Comparison of ENCODE assay signal across 16 cellular contexts in genomic region chr2:24253303-24253919, GRCh38.
A peak's percentile ranks its signal among the peaks of the same experiment; 100 is the strongest.
DNase-seq lines count a peak whose midpoint lies in the region; ATAC-seq and FAIRE-seq lines count a peak whose summit lies in the region.
"Had no signal": no experiment of that assay in that cellular context is flagged by ENCODE, and none has a peak within 500 bp of the region (broad histone marks: within the 10 kb centered on the region; RNA-seq: fewer than 3 reads in every experiment).

No MANE protein-coding gene starts in this region.

- peak; percentile 18 for DNase-seq in GM03348 (ENCODE audit: low spot score)
- no peak for DNase-seq in RCC 7860 (ENCODE audit: low spot score)
- DNase-seq in pons (ENCODE audit: low spot score): peak; percentile 78
- DNase-seq in D341Med (ENCODE audit: low spot score): no peak
- no peak for DNase-seq in SK-N-DZ (ENCODE audit: low spot score)
- DNase-seq: activated B cell treated with CpG ODN at 0.5 μM for 24 hours; activated CD8-positive, alpha-beta memory T cell treated with anti-CD3 and anti-CD28 coated beads, Interleukin-2, amount 50 U/mL, for 4 hours; activated naive CD4-positive, alpha-beta T cell treated with anti-CD3 and anti-CD28 coated beads, Interleukin-2, amount 50 U/mL, for 16 hours; left ventricle myocardium superior; NCI-H2171 treated with DMSO at 0.1 percent for 48 hours; sigmoid colon; stomach had no signal

- FAIRE-seq in RCC 7860 (lab: Jason Lieb, UNC): peak; percentile 14

- ATAC-seq in esophagus mucosa: peak; percentile 76
- ATAC-seq in GM19395 (IDR thresholded peaks at IDR 0.05; ENCODE audit: unreplicated experiment): no peak
- ATAC-seq in GM19035 (IDR thresholded peaks at IDR 0.05; ENCODE audit: unreplicated experiment): no peak
- ATAC-seq: left ventricle myocardium superior; natural killer cell treated with Interleukin-12 subunit alpha and Interleukin-12 subunit beta and Interleukin-15 and Interleukin-18, amount 100 ng/mL, for 72 hours had no signal

Comparison
In these comparisons a context has a peak if more than half of its experiments do, and no peak if none do; other contexts are left out.
1. DNase-seq: peak in GM03348 (single experiment) and pons (single experiment); none in RCC 7860 (single experiment), D341Med (single experiment) and SK-N-DZ (single experiment).